In the genomic region with DNA sequence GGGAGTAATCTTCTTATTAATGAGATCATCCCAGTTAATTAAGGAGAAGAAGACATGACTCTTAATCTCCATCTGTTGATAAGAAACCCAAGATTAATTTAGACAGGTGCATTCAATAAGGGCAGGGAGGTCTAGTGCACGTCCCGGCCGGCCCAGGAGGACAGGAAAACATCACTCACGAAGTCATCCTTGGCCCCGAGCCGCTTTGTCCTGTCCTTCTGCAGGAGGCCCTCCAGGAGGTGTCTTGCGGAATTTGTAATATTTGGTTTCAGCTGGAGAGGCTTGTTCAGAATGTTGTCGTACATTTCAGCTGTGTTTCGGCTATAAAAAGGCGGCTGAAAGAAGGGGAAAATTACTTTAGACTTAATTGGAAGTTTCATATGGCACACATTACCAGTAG, we compare ENCODE assay signal across 10 cellular contexts.
DNase-seq lines count a peak whose midpoint lies in the region; ATAC-seq and TF ChIP-seq lines count a peak whose summit lies in the region.
"Had no signal": no experiment of that assay in that cellular context is flagged by ENCODE, and none has a peak within 500 bp of the region (broad histone marks: within the 10 kb centered on the region; RNA-seq: fewer than 3 reads in every experiment).

No MANE protein-coding gene starts in this region.

- H3K27ac Mint-ChIP-seq in activated CD8-positive, alpha-beta T cell treated with anti-CD3 and anti-CD28 coated beads, Interleukin-2, amount 10 ng/mL, durations not matched to agents 7 days and 5 days = no peak overlapping the region
- H3K27ac Mint-ChIP-seq: endodermal cell had no signal

- H3K27ac ChIP-seq in foreskin keratinocyte = peak overlapping the region; percentile 2

- TF ChIP-seq CTCF in foreskin keratinocyte (conservative IDR thresholded peaks at IDR 0.05) = no peak

- CTCF ChIA-PET in activated CD8-positive, alpha-beta T cell treated with anti-CD3 and anti-CD28 coated beads, Interleukin-2, amount 10 ng/mL, durations not matched to agents 7 days and 5 days (lab: Charles Lee) = interaction anchor here (1.5 to 2.5 kb wide), 3 partner anchors 351 to 769 kb away, joined by 3 to 24 read pairs (median 4); no protein-coding TSS in a partner anchor

- no peaks in the 10 kb centered on the region for H3K9me3 ChIP-seq in skeletal muscle satellite cell (replicated peaks; ENCODE audit: low read length)

- H3K27me3 ChIP-seq in foreskin keratinocyte (no peaks in the 10 kb centered on the region), skeletal muscle satellite cell (ENCODE audit: control insufficient read depth, insufficient read depth, low read length) (no peaks in the 10 kb centered on the region)

- POLR2A ChIA-PET in activated CD8-positive, alpha-beta T cell treated with anti-CD3 and anti-CD28 coated beads, Interleukin-2, amount 10 ng/mL, durations not matched to agents 7 days and 5 days (lab: Charles Lee) = interaction anchor here (0.6 kb wide), 1 partner anchor 770 kb away, joined by 3 read pairs; no protein-coding TSS in a partner anchor

- no peaks in the 10 kb centered on the region for H3K27me3 Mint-ChIP-seq in activated CD8-positive, alpha-beta T cell treated with anti-CD3 and anti-CD28 coated beads, Interleukin-2, amount 10 ng/mL, durations not matched to agents 7 days and 5 days (ENCODE audit: low read depth)

- peak overlapping the region; percentile 97 for H3K9ac ChIP-seq in skeletal muscle satellite cell (ENCODE audit: low read depth, low read length)

- DNase-seq in G401 (ENCODE audit: low spot score) (peak; percentile 25), foreskin keratinocyte (peak in 1 of 2 donors; percentile 47), NCI-H2029 treated with DMSO at 0.1 percent for 48 hours (lab: John Stamatoyannopoulos, UW) (no peak)
- DNase-seq in activated CD8-positive, alpha-beta T cell treated with anti-CD3 and anti-CD28 coated beads, Interleukin-2, amount 10 ng/mL, durations not matched to agents 7 days and 5 days = no peak
- DNase-seq: endodermal cell, NCI-H510A treated with DMSO at 0.1 percent for 48 hours had no signal

- peaks cover 72% of the 10 kb centered on the region for H3K36me3 ChIP-seq in skeletal muscle satellite cell (ENCODE audit: insufficient read depth, low read length)

- H3K9me3 Mint-ChIP-seq in activated CD8-positive, alpha-beta T cell treated with anti-CD3 and anti-CD28 coated beads, Interleukin-2, amount 10 ng/mL, durations not matched to agents 7 days and 5 days (ENCODE audit: insufficient read depth) = no peaks in the 10 kb centered on the region
- H3K9me3 Mint-ChIP-seq: endodermal cell had no signal

- H3K4me1 Mint-ChIP-seq in activated CD8-positive, alpha-beta T cell treated with anti-CD3 and anti-CD28 coated beads, Interleukin-2, amount 10 ng/mL, durations not matched to agents 7 days and 5 days (ENCODE audit: low read depth) = peaks cover 42% of the 10 kb centered on the region

- peak overlapping the region; percentile 84 for H3K4me2 ChIP-seq in skeletal muscle satellite cell (ENCODE audit: low read length)

- H3K4me3 ChIP-seq in skeletal muscle satellite cell (ENCODE audit: low read length) = peak overlapping the region; percentile 80

- ATAC-seq in activated CD8-positive, alpha-beta T cell treated with anti-CD3 and anti-CD28 coated beads, Interleukin-2, amount 10 ng/mL, durations not matched to agents 7 days and 5 days = no peak
- no peak for ATAC-seq in foreskin keratinocyte
- ATAC-seq in HG03175 (IDR thresholded peaks at IDR 0.05; ENCODE audit: unreplicated experiment) = no peak
- ATAC-seq in HG03025 (IDR thresholded peaks at IDR 0.05; ENCODE audit: low FRiP score, unreplicated experiment) = no peak
- no peak for ATAC-seq in HG03135 (IDR thresholded peaks at IDR 0.05; ENCODE audit: unreplicated experiment)

- in situ Hi-C loops in G401 (cut with HindIII; ENCODE audit: low sequenced_read_pairs) = no loop called here

- H3K4me1 ChIP-seq in foreskin keratinocyte (peaks cover 11% of the 10 kb centered on the region), skeletal muscle satellite cell (ENCODE audit: control insufficient read depth, insufficient read depth, low read length) (peaks cover 30% of the 10 kb centered on the region)

- H3K36me3 Mint-ChIP-seq in activated CD8-positive, alpha-beta T cell treated with anti-CD3 and anti-CD28 coated beads, Interleukin-2, amount 10 ng/mL, durations not matched to agents 7 days and 5 days (ENCODE audit: low read depth) = peaks cover 60% of the 10 kb centered on the region

- H3K4me3 Mint-ChIP-seq in activated CD8-positive, alpha-beta T cell treated with anti-CD3 and anti-CD28 coated beads, Interleukin-2, amount 10 ng/mL, durations not matched to agents 7 days and 5 days = peak overlapping the region; percentile 6
- H3K4me3 Mint-ChIP-seq: endodermal cell had no signal
